ENCODE assay signal across 15 cellular contexts in genomic region chr1:48680411-48681035, GRCh38.
DNase-seq lines count a peak whose midpoint lies in the region; ATAC-seq and TF ChIP-seq lines count a peak whose summit lies in the region.
"Had no signal": no experiment of that assay in that cellular context is flagged by ENCODE, and none has a peak within 500 bp of the region (broad histone marks: within the 10 kb centered on the region; RNA-seq: fewer than 3 reads in every experiment).

No MANE protein-coding gene starts in this region.

- TF ChIP-seq CTCF in GM12872 (IDR thresholded peaks at IDR 0.05; ENCODE audit: insufficient read depth, low read depth, low read length) (0 out of 3 replicates have a peak, but pooled peaks have one; percentile 32), LNCaP clone FGC (IDR thresholded peaks at IDR 0.05; ENCODE audit: control insufficient read depth, extremely low read depth, insufficient read depth) (peak; percentile 29), astrocyte of the cerebellum (IDR thresholded peaks at IDR 0.05; ENCODE audit: low read depth, low read length, missing control alignments) (peak; percentile 13), mucosa of descending colon (IDR thresholded peaks at IDR 0.05) (no peak)

- in situ Hi-C loops in astrocyte of the cerebellum (cut with HindIII; ENCODE audit: low sequenced_read_pairs) = no loop called here

- no peak for DNase-seq in LNCaP clone FGC (ENCODE audit: low read depth)
- no peak for DNase-seq in astrocyte of the cerebellum (ENCODE audit: low read depth)
- no peak for DNase-seq in mucosa of descending colon
- DNase-seq: activated CD4-positive, alpha-beta memory T cell treated with anti-CD3 and anti-CD28 coated beads, Interleukin-2, amount 10 ng/mL, durations not matched to agents 7 days and 5 days; activated naive CD8-positive, alpha-beta T cell treated with anti-CD3 and anti-CD28 coated beads, Interleukin-2, amount 50 U/mL, for 24 hours; activated T-cell treated with anti-CD3 and anti-CD28 coated beads, Interleukin-2, amount 50 U/mL, for 72 hours; foreskin fibroblast; HCEC 1CT; NCI-H1048; OCI-M1 had no signal

- H3K4me3 ChIP-seq in LNCaP clone FGC (ENCODE audit: low read depth, low read length) = no peak overlapping the region
- H3K4me3 ChIP-seq in astrocyte of the cerebellum (ENCODE audit: low read depth, low read length) = no peak overlapping the region
- no peak overlapping the region for H3K4me3 ChIP-seq in mucosa of descending colon

- no peaks in the 10 kb centered on the region for H3K36me3 ChIP-seq in mucosa of descending colon (ENCODE audit: low read depth)

- intact Hi-C loops in mucosa of descending colon (cut with DNase I, micrococcal nuclease) = no loop called here

- ATAC-seq in mucosa of descending colon (peak; percentile 9), HG02571 (IDR thresholded peaks at IDR 0.05; ENCODE audit: unreplicated experiment) (no peak), HG03378 (IDR thresholded peaks at IDR 0.05; ENCODE audit: unreplicated experiment) (no peak), HG02759 (IDR thresholded peaks at IDR 0.05; ENCODE audit: unreplicated experiment) (no peak)
- ATAC-seq: activated naive CD8-positive, alpha-beta T cell treated with anti-CD3 and anti-CD28 coated beads, Interleukin-2, amount 50 U/mL, for 24 hours; activated T-cell treated with anti-CD3 and anti-CD28 coated beads, Interleukin-2, amount 50 U/mL, for 72 hours; natural killer cell treated with Interleukin-12 subunit alpha and Interleukin-12 subunit beta and Interleukin-15 and Interleukin-18, amount 100 ng/mL, for 72 hours had no signal

- no peaks in the 10 kb centered on the region for H3K9me3 ChIP-seq in mucosa of descending colon

- H3K4me1 ChIP-seq in mucosa of descending colon (ENCODE audit: low read depth) = no peaks in the 10 kb centered on the region
